Comparison of ENCODE assay signal across 14 cellular contexts in genomic region chr7:104136561-104136960, GRCh38.
DNase-seq lines count a peak whose midpoint lies in the region; ATAC-seq, FAIRE-seq and TF ChIP-seq lines count a peak whose summit lies in the region.
"Had no signal": no experiment of that assay in that cellular context is flagged by ENCODE, and none has a peak within 500 bp of the region (broad histone marks: within the 10 kb centered on the region; RNA-seq: fewer than 3 reads in every experiment).

No MANE protein-coding gene starts in this region.

- H3K36me3 Mint-ChIP-seq in activated CD4-positive, alpha-beta T cell treated with anti-CD3 and anti-CD28 coated beads for 36 hours (ENCODE audit: low read depth), result peaks cover 13% of the 10 kb centered on the region
- H3K36me3 Mint-ChIP-seq in activated T-cell treated with anti-CD3 and anti-CD28 coated beads, Interleukin-2, amount 50 U/mL, for 72 hours (ENCODE audit: insufficient read depth in 2 of 2), result peaks cover 0 to 4% of the 10 kb centered on the region in 2 donors
- peaks cover 28% of the 10 kb centered on the region for H3K36me3 Mint-ChIP-seq in activated T-helper 2 cell treated with anti-CD3 and anti-CD28 coated beads, Interferon-gamma antibody, Interleukin-2, Interleukin-4, amounts not matched to agents 10 μg/mL and 5 μg/mL and 100 μg/mL, durations not matched to agents 14 hours and 24 hours and 36 hours (ENCODE audit: low read depth)
- H3K36me3 Mint-ChIP-seq in stimulated activated effector memory CD8-positive, alpha-beta T cell treated with anti-CD3 and anti-CD28 coated beads, Interleukin-12 subunit alpha, Interleukin-12 subunit beta, amount 100 ng/mL, for 72 hours, result peaks cover 36% of the 10 kb centered on the region
- H3K36me3 Mint-ChIP-seq in mesothelial cell of epicardium, result peaks cover 18% of the 10 kb centered on the region

- no peaks in the 10 kb centered on the region for H3K9me3 Mint-ChIP-seq in activated CD4-positive, alpha-beta T cell treated with anti-CD3 and anti-CD28 coated beads for 36 hours (ENCODE audit: low read depth)
- no peaks in the 10 kb centered on the region for H3K9me3 Mint-ChIP-seq in activated T-cell treated with anti-CD3 and anti-CD28 coated beads, Interleukin-2, amount 50 U/mL, for 72 hours
- H3K9me3 Mint-ChIP-seq in activated T-helper 2 cell treated with anti-CD3 and anti-CD28 coated beads, Interferon-gamma antibody, Interleukin-2, Interleukin-4, amounts not matched to agents 10 μg/mL and 5 μg/mL and 100 μg/mL, durations not matched to agents 14 hours and 24 hours and 36 hours, result no peaks in the 10 kb centered on the region
- H3K9me3 Mint-ChIP-seq in stimulated activated effector memory CD8-positive, alpha-beta T cell treated with anti-CD3 and anti-CD28 coated beads, Interleukin-12 subunit alpha, Interleukin-12 subunit beta, amount 100 ng/mL, for 72 hours, result no peaks in the 10 kb centered on the region
- no peaks in the 10 kb centered on the region for H3K9me3 Mint-ChIP-seq in mesothelial cell of epicardium
- H3K9me3 Mint-ChIP-seq: GM23338 had no signal

- H3K4me3 Mint-ChIP-seq in activated CD4-positive, alpha-beta T cell treated with anti-CD3 and anti-CD28 coated beads for 36 hours, result no peak overlapping the region
- H3K4me3 Mint-ChIP-seq in activated T-cell treated with anti-CD3 and anti-CD28 coated beads, Interleukin-2, amount 50 U/mL, for 72 hours, result peak overlapping the region in 1 of 2 donors; percentile 24
- H3K4me3 Mint-ChIP-seq in activated T-helper 2 cell treated with anti-CD3 and anti-CD28 coated beads, Interferon-gamma antibody, Interleukin-2, Interleukin-4, amounts not matched to agents 10 μg/mL and 5 μg/mL and 100 μg/mL, durations not matched to agents 14 hours and 24 hours and 36 hours (ENCODE audit: low read depth), result no peak overlapping the region
- no peak overlapping the region for H3K4me3 Mint-ChIP-seq in stimulated activated effector memory CD8-positive, alpha-beta T cell treated with anti-CD3 and anti-CD28 coated beads, Interleukin-12 subunit alpha, Interleukin-12 subunit beta, amount 100 ng/mL, for 72 hours
- no peak overlapping the region for H3K4me3 Mint-ChIP-seq in mesothelial cell of epicardium
- H3K4me3 Mint-ChIP-seq: GM23338 had no signal

- no peak for TF ChIP-seq POLR2A in GM12892 (IDR thresholded peaks at IDR 0.05; ENCODE audit: low read depth, low read length)

- CTCF ChIA-PET in activated CD4-positive, alpha-beta T cell treated with anti-CD3 and anti-CD28 coated beads for 36 hours (lab: Charles Lee), result interaction anchor here (0.8 to 1.3 kb wide), 3 partner anchors 10 to 570 kb away, joined by 4 to 5 read pairs (median 4); no protein-coding TSS in a partner anchor

- intact Hi-C loops in activated CD4-positive, alpha-beta T cell treated with anti-CD3 and anti-CD28 coated beads for 36 hours (cut with DNase I, micrococcal nuclease), result no loop called here
- intact Hi-C loops in activated T-helper 2 cell treated with anti-CD3 and anti-CD28 coated beads, Interferon-gamma antibody, Interleukin-2, Interleukin-4, amounts not matched to agents 10 μg/mL and 5 μg/mL and 100 μg/mL, durations not matched to agents 14 hours and 24 hours and 36 hours (cut with micrococcal nuclease), result loop anchor here (5.0 kb wide), 2 partner anchors 71 to 821 kb away; partner anchors contain the start of gene ORC5

- DNase-seq in activated CD4-positive, alpha-beta T cell treated with anti-CD3 and anti-CD28 coated beads for 36 hours, result no peak
- no peak for DNase-seq in activated CD4-positive, alpha-beta T cell treated with anti-CD3 and anti-CD28 coated beads for 48 hours
- DNase-seq in activated T-cell treated with anti-CD3 and anti-CD28 coated beads, Interleukin-2, amount 50 U/mL, for 72 hours, result no peak
- DNase-seq in activated T-cell treated with anti-CD3 and anti-CD28 coated beads for 4 hours, result no peak
- DNase-seq in activated T-helper 2 cell treated with anti-CD3 and anti-CD28 coated beads, Interferon-gamma antibody, Interleukin-2, Interleukin-4, amounts not matched to agents 10 μg/mL and 5 μg/mL and 100 μg/mL, durations not matched to agents 14 hours and 24 hours and 36 hours (ENCODE audit: low spot score), result no peak
- DNase-seq in stimulated activated effector memory CD8-positive, alpha-beta T cell treated with anti-CD3 and anti-CD28 coated beads, Interleukin-12 subunit alpha, Interleukin-12 subunit beta, amount 100 ng/mL, for 72 hours (ENCODE audit: low spot score in 2 of 2), result no peak
- no peak for DNase-seq in mesothelial cell of epicardium (ENCODE audit: low spot score in 2 of 2, unreplicated experiment in 2 of 2)
- no peak for DNase-seq in GM12892 (ENCODE audit: insufficient read length)
- DNase-seq: AML-193, DMS53, H7 had no signal

- no peak for ATAC-seq in activated CD4-positive, alpha-beta T cell treated with anti-CD3 and anti-CD28 coated beads for 36 hours
- no peak for ATAC-seq in activated T-cell treated with anti-CD3 and anti-CD28 coated beads, Interleukin-2, amount 50 U/mL, for 72 hours (replicated peaks in 1 of 2)
- no peak for ATAC-seq in stimulated activated effector memory CD8-positive, alpha-beta T cell treated with anti-CD3 and anti-CD28 coated beads, Interleukin-12 subunit alpha, Interleukin-12 subunit beta, amount 100 ng/mL, for 72 hours
- ATAC-seq: GM23338, HepG2 had no signal

- no peaks in the 10 kb centered on the region for H3K27me3 Mint-ChIP-seq in activated CD4-positive, alpha-beta T cell treated with anti-CD3 and anti-CD28 coated beads for 36 hours
- H3K27me3 Mint-ChIP-seq in activated T-cell treated with anti-CD3 and anti-CD28 coated beads, Interleukin-2, amount 50 U/mL, for 72 hours (ENCODE audit: low read depth), result no peaks in the 10 kb centered on the region
- no peaks in the 10 kb centered on the region for H3K27me3 Mint-ChIP-seq in activated T-helper 2 cell treated with anti-CD3 and anti-CD28 coated beads, Interferon-gamma antibody, Interleukin-2, Interleukin-4, amounts not matched to agents 10 μg/mL and 5 μg/mL and 100 μg/mL, durations not matched to agents 14 hours and 24 hours and 36 hours (ENCODE audit: low read depth)
- no peaks in the 10 kb centered on the region for H3K27me3 Mint-ChIP-seq in mesothelial cell of epicardium (ENCODE audit: low read depth)

- POLR2A ChIA-PET in activated CD4-positive, alpha-beta T cell treated with anti-CD3 and anti-CD28 coated beads for 36 hours (lab: Charles Lee), result no interaction called here

- peaks cover 14% of the 10 kb centered on the region for H3K4me1 Mint-ChIP-seq in activated CD4-positive, alpha-beta T cell treated with anti-CD3 and anti-CD28 coated beads for 36 hours
- peaks cover 10% of the 10 kb centered on the region for H3K4me1 Mint-ChIP-seq in activated T-cell treated with anti-CD3 and anti-CD28 coated beads, Interleukin-2, amount 50 U/mL, for 72 hours (ENCODE audit: low read depth)
- peaks cover 14% of the 10 kb centered on the region for H3K4me1 Mint-ChIP-seq in activated T-helper 2 cell treated with anti-CD3 and anti-CD28 coated beads, Interferon-gamma antibody, Interleukin-2, Interleukin-4, amounts not matched to agents 10 μg/mL and 5 μg/mL and 100 μg/mL, durations not matched to agents 14 hours and 24 hours and 36 hours (ENCODE audit: low read depth)
- peaks cover 9% of the 10 kb centered on the region for H3K4me1 Mint-ChIP-seq in stimulated activated effector memory CD8-positive, alpha-beta T cell treated with anti-CD3 and anti-CD28 coated beads, Interleukin-12 subunit alpha, Interleukin-12 subunit beta, amount 100 ng/mL, for 72 hours
- peaks cover 6% of the 10 kb centered on the region for H3K4me1 Mint-ChIP-seq in mesothelial cell of epicardium

- TF ChIP-seq CTCF in mesothelial cell of epicardium (IDR thresholded peaks at IDR 0.05; ENCODE audit: unreplicated experiment), result no peak

- FAIRE-seq in GM12892 (lab: Jason Lieb, UNC), result no peak
- FAIRE-seq: GM18507, HepG2 had no signal

- peak overlapping the region; percentile 85 for H3K27ac Mint-ChIP-seq in activated CD4-positive, alpha-beta T cell treated with anti-CD3 and anti-CD28 coated beads for 36 hours
- peak overlapping the region; percentile 48 for H3K27ac Mint-ChIP-seq in activated T-cell treated with anti-CD3 and anti-CD28 coated beads, Interleukin-2, amount 50 U/mL, for 72 hours
- peak overlapping the region; percentile 93 for H3K27ac Mint-ChIP-seq in activated T-helper 2 cell treated with anti-CD3 and anti-CD28 coated beads, Interferon-gamma antibody, Interleukin-2, Interleukin-4, amounts not matched to agents 10 μg/mL and 5 μg/mL and 100 μg/mL, durations not matched to agents 14 hours and 24 hours and 36 hours
- H3K27ac Mint-ChIP-seq in stimulated activated effector memory CD8-positive, alpha-beta T cell treated with anti-CD3 and anti-CD28 coated beads, Interleukin-12 subunit alpha, Interleukin-12 subunit beta, amount 100 ng/mL, for 72 hours, result peak overlapping the region; percentile 73
- H3K27ac Mint-ChIP-seq in mesothelial cell of epicardium, result no peak overlapping the region
- H3K27ac Mint-ChIP-seq: GM23338 had no signal
